21 cellular contexts compared by ENCODE assay signal in genomic region chr12:95544756-95545155, GRCh38. TPM values are rescaled to one million over a fixed set of nuclear protein-coding genes. Genes with fewer than 3 reads are reported as not detected.
DNase-seq lines count a peak whose midpoint lies in the region; ATAC-seq, FAIRE-seq and TF ChIP-seq lines count a peak whose summit lies in the region.
"Had no signal": no experiment of that assay in that cellular context is flagged by ENCODE, and none has a peak within 500 bp of the region (broad histone marks: within the 10 kb centered on the region; RNA-seq: fewer than 3 reads in every experiment).

No MANE protein-coding gene starts in this region.

- DNase-seq in GM23338 (ENCODE audit: low spot score): no peak
- peak; percentile 85 for DNase-seq in IMR-90
- no peak for DNase-seq in neural progenitor cell (ENCODE audit: low spot score)
- no peak for DNase-seq in NCI-H1417 (lab: John Stamatoyannopoulos, UW)
- no peak for DNase-seq in body of pancreas
- no peak for DNase-seq in activated CD4-positive, alpha-beta T cell treated with anti-CD3 and anti-CD28 coated beads, Interleukin-2, amount 50 U/mL, for 1 hour
- DNase-seq in T-helper 2 cell treated with Interferon-gamma antibody and Interleukin-4, amounts not matched to agents 5 μg/mL and 100 μg/mL, for 36 hours (ENCODE audit: low spot score): no peak
- DNase-seq: KBM-7, NCI-H1092, NCI-H2029 treated with DMSO at 0.1 percent for 48 hours, NCI-H226, NCI-H524, SIG-M5, SK-N-SH had no signal

- POLR2A ChIA-PET in IMR-90 (lab: Charles Lee; ENCODE audit: unreplicated experiment): no interaction called here

- TF ChIP-seq POLR2A in IMR-90 (IDR thresholded peaks at IDR 0.05; ENCODE audit: low read depth, low read length) (no peak), body of pancreas (IDR thresholded peaks at IDR 0.05) (no peak)

- H2BK15ac ChIP-seq in IMR-90 (ENCODE audit: low read depth, low read length): no peak overlapping the region

- peaks cover 7% of the 10 kb centered on the region for H3K9me3 ChIP-seq in IMR-90 (ENCODE audit: control insufficient read depth, insufficient read depth, low read length)
- peaks cover 4% of the 10 kb centered on the region for H3K9me3 ChIP-seq in neural progenitor cell (ENCODE audit: low read depth)
- no peaks in the 10 kb centered on the region for H3K9me3 ChIP-seq in body of pancreas
- H3K9me3 ChIP-seq: SK-N-SH had no signal

- no CpG with 5 or more reads among the region's 3 CpGs for WGBS in IMR-90 (ENCODE audit: extremely low coverage in 2 of 2, insufficient read length in 1 of 2), 2 experiments
- WGBS in body of pancreas, 2 donors: 63 to 67% methylated on average over 3 of the region's 3 CpGs

- H3K36me3 ChIP-seq in GM23338 (ENCODE audit: insufficient read depth) (no peaks in the 10 kb centered on the region), IMR-90 (ENCODE audit: control insufficient read depth, insufficient read depth, low read length) (no peaks in the 10 kb centered on the region), neural progenitor cell (no peaks in the 10 kb centered on the region), body of pancreas (replicated peaks in 1 of 2; ENCODE audit: insufficient read depth in 1 of 2, low read depth in 2 of 2) (no peaks in the 10 kb centered on the region)

- peaks cover 94% of the 10 kb centered on the region for H3K79me2 ChIP-seq in GM23338 (replicated peaks; ENCODE audit: insufficient read depth)
- H3K79me2 ChIP-seq in neural progenitor cell (ENCODE audit: low read depth): peaks cover 93% of the 10 kb centered on the region

- no peak overlapping the region for H2BK120ac ChIP-seq in IMR-90 (ENCODE audit: low read depth, low read length)

- BruUV-seq in IMR-90 (replicated peaks; lab: Mats Ljungman, UMichigan): no TSS peak

- H2AFZ ChIP-seq in GM23338: no peak overlapping the region
- H2AFZ ChIP-seq in IMR-90 (replicated peaks; ENCODE audit: low read length, poor library complexity): no peak overlapping the region
- H2AFZ ChIP-seq in neural progenitor cell (replicated peaks): no peak overlapping the region

- intact Hi-C loops in IMR-90 (cut with micrococcal nuclease) (no loop called here), body of pancreas (cut with DNase I) (no loop called here)

- H3K4me2 ChIP-seq in GM23338: peak overlapping the region; percentile 81
- H3K4me2 ChIP-seq in IMR-90 (ENCODE audit: low read depth, low read length): peak overlapping the region; percentile 78; the same call in 1 of the 2 replicates
- peak overlapping the region; percentile 93 for H3K4me2 ChIP-seq in neural progenitor cell
- H3K4me2 ChIP-seq: SK-N-SH had no signal

- peaks cover 37% of the 10 kb centered on the region for H3K4me1 ChIP-seq in GM23338 (ENCODE audit: insufficient read depth)
- peaks cover 7% of the 10 kb centered on the region; the same call in 1 of the 2 replicates for H3K4me1 ChIP-seq in IMR-90 (ENCODE audit: control insufficient read depth, insufficient read depth, low read length)
- H3K4me1 ChIP-seq in neural progenitor cell: peaks cover 29% of the 10 kb centered on the region
- H3K4me1 ChIP-seq in body of pancreas: no peaks in the 10 kb centered on the region

- ATAC-seq in GM23338 (no peak), IMR-90 (ENCODE audit: low read depth) (no peak), body of pancreas (no peak)
- ATAC-seq: HepG2, Panc1 had no signal

- no peak overlapping the region for H3K23ac ChIP-seq in IMR-90 (ENCODE audit: low read depth, low read length)

- CTCF ChIA-PET in IMR-90 (lab: Yijun Ruan, JAX): interaction anchor here (0.6 to 1.2 kb wide), 2 partner anchors 10 to 207 kb away, joined by 6 to 8 read pairs; no protein-coding TSS in a partner anchor

- no peak overlapping the region for H3K56ac ChIP-seq in IMR-90 (ENCODE audit: extremely low read depth, insufficient read depth, low read length)

- no peak overlapping the region for H2AK9ac ChIP-seq in IMR-90 (replicated peaks; ENCODE audit: low read depth, low read length, poor library complexity)

- H3F3A ChIP-seq in GM23338 (replicated peaks; ENCODE audit: low read depth) (peaks cover 7% of the 10 kb centered on the region; the same call in 1 of the 2 replicates), neural progenitor cell (ENCODE audit: low read depth) (peaks cover 45% of the 10 kb centered on the region)

- no peak overlapping the region for H2AK5ac ChIP-seq in IMR-90 (ENCODE audit: low read depth, low read length)

- no peaks in the 10 kb centered on the region for H3K9me2 ChIP-seq in GM23338 (ENCODE audit: insufficient read depth)
- H3K9me2 ChIP-seq: SK-N-SH had no signal

- H3K9me3 Mint-ChIP-seq in GM23338 (peaks cover 9% of the 10 kb centered on the region; the same call in 2 of the 3 replicates), neural progenitor cell (peaks cover 7% of the 10 kb centered on the region)
- H3K9me3 Mint-ChIP-seq in T-helper 2 cell treated with Interferon-gamma antibody and Interleukin-4, amounts not matched to agents 5 μg/mL and 100 μg/mL, for 36 hours: peaks cover 7% of the 10 kb centered on the region

- no peak overlapping the region for H3K14ac ChIP-seq in IMR-90 (replicated peaks; ENCODE audit: low read depth, low read length)

- H3K9me1 ChIP-seq in IMR-90 (ENCODE audit: insufficient read depth, low read length): no peaks in the 10 kb centered on the region; the same call in 1 of the 2 replicates

- H3K4me1 Mint-ChIP-seq in GM23338: peaks cover 36% of the 10 kb centered on the region
- H3K4me1 Mint-ChIP-seq in neural progenitor cell: peaks cover 32% of the 10 kb centered on the region
- H3K4me1 Mint-ChIP-seq in T-helper 2 cell treated with Interferon-gamma antibody and Interleukin-4, amounts not matched to agents 5 μg/mL and 100 μg/mL, for 36 hours (ENCODE audit: low read depth): peaks cover 20% of the 10 kb centered on the region

- no peak overlapping the region for H4K91ac ChIP-seq in IMR-90 (ENCODE audit: insufficient read depth, low read depth, low read length)

- no peak overlapping the region for H3K27ac Mint-ChIP-seq in GM23338
- H3K27ac Mint-ChIP-seq in neural progenitor cell: no peak overlapping the region
- H3K27ac Mint-ChIP-seq in T-helper 2 cell treated with Interferon-gamma antibody and Interleukin-4, amounts not matched to agents 5 μg/mL and 100 μg/mL, for 36 hours: no peak overlapping the region
- H3K27ac Mint-ChIP-seq: B cell, CD14-positive monocyte had no signal

- H3K4me3 Mint-ChIP-seq in GM23338 (peak overlapping the region; percentile 100), neural progenitor cell (no peak overlapping the region)
- no peak overlapping the region for H3K4me3 Mint-ChIP-seq in T-helper 2 cell treated with Interferon-gamma antibody and Interleukin-4, amounts not matched to agents 5 μg/mL and 100 μg/mL, for 36 hours
- H3K4me3 Mint-ChIP-seq: B cell had no signal

- H4K20me1 ChIP-seq in GM23338 (replicated peaks; ENCODE audit: insufficient read depth) (peaks cover 18% of the 10 kb centered on the region), IMR-90 (ENCODE audit: insufficient read depth, low read length) (no peaks in the 10 kb centered on the region), neural progenitor cell (ENCODE audit: low read depth) (no peaks in the 10 kb centered on the region)

- H3K27ac ChIP-seq in GM23338 (ENCODE audit: low read depth): peak overlapping the region; percentile 87
- peak overlapping the region; percentile 82; the same call in 1 of the 2 replicates for H3K27ac ChIP-seq in IMR-90 (ENCODE audit: insufficient read depth, low read length)
- no peak overlapping the region for H3K27ac ChIP-seq in neural progenitor cell
- no peak overlapping the region for H3K27ac ChIP-seq in body of pancreas

- H3K4me3 ChIP-seq in GM23338 (peak overlapping the region; percentile 84), IMR-90 (ENCODE audit: insufficient read depth, low read depth, low read length) (no peak overlapping the region), neural progenitor cell (peak overlapping the region; percentile 96), body of pancreas (no peak overlapping the region)

- H3K27me3 ChIP-seq in GM23338 (ENCODE audit: insufficient read depth) (no peaks in the 10 kb centered on the region), IMR-90 (ENCODE audit: control insufficient read depth, insufficient read depth, low read length) (no peaks in the 10 kb centered on the region), neural progenitor cell (no peaks in the 10 kb centered on the region), body of pancreas (no peaks in the 10 kb centered on the region)

- H3K36me3 Mint-ChIP-seq in GM23338 (ENCODE audit: low read depth) (peaks cover 69% of the 10 kb centered on the region), neural progenitor cell (peaks cover 11% of the 10 kb centered on the region)
- peaks cover 5% of the 10 kb centered on the region for H3K36me3 Mint-ChIP-seq in T-helper 2 cell treated with Interferon-gamma antibody and Interleukin-4, amounts not matched to agents 5 μg/mL and 100 μg/mL, for 36 hours (ENCODE audit: low read depth)

- H2BK5ac ChIP-seq in IMR-90 (ENCODE audit: low read depth, low read length, poor library complexity, severe bottlenecking): peak overlapping the region; percentile 97

- H3K18ac ChIP-seq in IMR-90 (ENCODE audit: low read depth, low read length): no peak overlapping the region

- no peak for TF ChIP-seq CTCF in GM23338 (conservative IDR thresholded peaks at IDR 0.05; ENCODE audit: low read depth in 2 of 2)
- no peak for TF ChIP-seq CTCF in IMR-90 (conservative IDR thresholded peaks at IDR 0.05; ENCODE audit: low read depth, low read length)
- no peak for TF ChIP-seq CTCF in neural progenitor cell (IDR thresholded peaks at IDR 0.05)
- TF ChIP-seq CTCF in body of pancreas (IDR thresholded peaks at IDR 0.05): no peak

- peak; percentile 45 for FAIRE-seq in endometrium (lab: Jason Lieb, UNC)
- FAIRE-seq: GM12892, HepG2 had no signal

- no peak overlapping the region for H2BK20ac ChIP-seq in IMR-90 (ENCODE audit: low read depth, low read length)

- in situ Hi-C loops in IMR-90 (cut with MboI; ENCODE audit: low sequenced_read_pairs): no loop called here

- no peak overlapping the region; the same call in 1 of the 2 replicates for H4K5ac ChIP-seq in IMR-90 (ENCODE audit: low read depth, low read length)

- no peak overlapping the region for H3K4ac ChIP-seq in IMR-90 (ENCODE audit: low read depth, low read length)

- dilution Hi-C loops in IMR-90 (cut with HindIII; ENCODE audit: low sequenced_read_pairs, unreplicated experiment): no loop called here

- H3K9ac ChIP-seq in IMR-90 (ENCODE audit: low read depth, low read length): no peak overlapping the region
- no peak overlapping the region for H3K9ac ChIP-seq in neural progenitor cell
- H3K9ac ChIP-seq: SK-N-SH had no signal

- no peak for TF ChIP-seq RAD21 in IMR-90 (IDR thresholded peaks at IDR 0.05; ENCODE audit: low read length)

- no peak overlapping the region for H4K8ac ChIP-seq in IMR-90 (ENCODE audit: low read depth in 2 of 2, low read length in 2 of 2)

- peaks cover 19% of the 10 kb centered on the region for H3K27me3 Mint-ChIP-seq in GM23338 (ENCODE audit: insufficient read depth, low read depth, poor library complexity)
- H3K27me3 Mint-ChIP-seq in neural progenitor cell (ENCODE audit: insufficient read depth, low read depth): peaks cover 5% of the 10 kb centered on the region
- H3K27me3 Mint-ChIP-seq in T-helper 2 cell treated with Interferon-gamma antibody and Interleukin-4, amounts not matched to agents 5 μg/mL and 100 μg/mL, for 36 hours (ENCODE audit: low read depth): peaks cover 23% of the 10 kb centered on the region

- H3K79me1 ChIP-seq in IMR-90 (ENCODE audit: low read depth in 1 of 2, low read length in 2 of 2): peaks cover 36 to 50% of the 10 kb centered on the region in 2 experiments

RNA-seq across cellular contexts. Expression of gene USP44, which starts 6.5 kb away (rescaled TPM):
- 243 and 248 TPM in 2 replicates for total RNA-seq in GM23338 (2014; rRNA removed; shearing (Covaris generic))
- 193 and 235 TPM in 2 replicates for polyA plus RNA-seq in GM23338 (2016; fragmentation: Nextera tagmentation; extraction: Ambion mirVana)
- total RNA-seq in IMR-90 (2012; rRNA removed): 33.5 and 40.3 TPM in 2 replicates
- polyA plus RNA-seq in IMR-90 (2012; rRNA removed): 10.3 and 13.0 TPM in 2 replicates
- polyA plus RNA-seq in IMR-90 (2012; cell fraction: cytosol; rRNA removed): 5.0 and 5.1 TPM in 2 replicates
- 6.5 and 43.3 TPM in 2 replicates for polyA plus RNA-seq in IMR-90 (2012; cell fraction: nucleus; rRNA removed; ENCODE audit: low replicate concordance)
- 67.1 and 79.4 TPM in 2 replicates for total RNA-seq in neural progenitor cell (ENCODE audit: low replicate concordance)
- total RNA-seq in body of pancreas: 10 to 100 TPM in 1 of 2 donors, 1 to 10 TPM in 1; 7.0 to 21.1 TPM
- total RNA-seq: A172 had no signal

Comparison
In these comparisons a context has a peak if more than half of its experiments do, and no peak if none do; other contexts are left out.
1. H3K27ac ChIP-seq: peak in GM23338 (single experiment) and IMR-90 (single experiment); none in neural progenitor cell (single experiment) and body of pancreas (0 of 4).
2. H3K4me3 ChIP-seq: peak in GM23338 (single experiment) and neural progenitor cell (single experiment); none in IMR-90 (single experiment) and body of pancreas (0 of 2).
3. Peak in every context shown above with its lines, with median percentiles within 50 percentile points of each other: H3K4me2 ChIP-seq.